ENCODE assay signal across 16 cellular contexts in genomic region chr1:169240449-169241242, GRCh38.
DNase-seq lines count a peak whose midpoint lies in the region; TF ChIP-seq lines count a peak whose summit lies in the region.
"Had no signal": no experiment of that assay in that cellular context is flagged by ENCODE, and none has a peak within 500 bp of the region (broad histone marks: within the 10 kb centered on the region; RNA-seq: fewer than 3 reads in every experiment).

No MANE protein-coding gene starts in this region.

- H2BK5ac ChIP-seq in mesendoderm (ENCODE audit: low read length): no peak overlapping the region

- H3K9me3 Mint-ChIP-seq in activated CD4-positive, alpha-beta memory T cell treated with anti-CD3 and anti-CD28 coated beads, Interleukin-2, amount 10 ng/mL, durations not matched to agents 7 days and 5 days: no peaks in the 10 kb centered on the region
- H3K9me3 Mint-ChIP-seq: H9; natural killer cell treated with Interleukin-12 subunit alpha and Interleukin-12 subunit beta and Interleukin-15 and Interleukin-18, amount 100 ng/mL, for 72 hours; type B pancreatic cell had no signal

- CTCF ChIA-PET in activated CD4-positive, alpha-beta memory T cell treated with anti-CD3 and anti-CD28 coated beads, Interleukin-2, amount 10 ng/mL, durations not matched to agents 7 days and 5 days (lab: Charles Lee): no interaction called here

- H3K9ac ChIP-seq in mesendoderm (ENCODE audit: low read length): no peak overlapping the region

- no peak overlapping the region for H3K4me3 Mint-ChIP-seq in activated CD4-positive, alpha-beta memory T cell treated with anti-CD3 and anti-CD28 coated beads, Interleukin-2, amount 10 ng/mL, durations not matched to agents 7 days and 5 days
- H3K4me3 Mint-ChIP-seq: H9; natural killer cell treated with Interleukin-12 subunit alpha and Interleukin-12 subunit beta and Interleukin-15 and Interleukin-18, amount 100 ng/mL, for 72 hours; type B pancreatic cell had no signal

- H3K4me1 ChIP-seq in mesendoderm (ENCODE audit: control insufficient read depth, low read depth, low read length): no peaks in the 10 kb centered on the region

- no peaks in the 10 kb centered on the region for H3K79me2 ChIP-seq in mesendoderm (ENCODE audit: control insufficient read depth, insufficient read depth, low read length)

- H3K4me3 ChIP-seq in choroid plexus epithelial cell (ENCODE audit: low read depth, low read length) (no peak overlapping the region), mesendoderm (ENCODE audit: low read length) (no peak overlapping the region)
- H3K4me3 ChIP-seq: smooth muscle cell had no signal

- no peaks in the 10 kb centered on the region for H3K79me1 ChIP-seq in mesendoderm (ENCODE audit: low read length)

- H2BK120ac ChIP-seq in mesendoderm (ENCODE audit: low read depth, low read length): no peak overlapping the region

- no peak overlapping the region for H3K4me2 ChIP-seq in mesendoderm (ENCODE audit: low read length)
- H3K4me2 ChIP-seq: smooth muscle cell had no signal

- H3K23ac ChIP-seq in mesendoderm (ENCODE audit: low read length): no peak overlapping the region

- no peak overlapping the region for H4K8ac ChIP-seq in mesendoderm (ENCODE audit: low read depth, low read length)

- POLR2A ChIA-PET in activated CD4-positive, alpha-beta memory T cell treated with anti-CD3 and anti-CD28 coated beads, Interleukin-2, amount 10 ng/mL, durations not matched to agents 7 days and 5 days (lab: Charles Lee): interaction anchor here (0.9 kb wide), 1 partner anchor 9 kb away, joined by 3 read pairs; no protein-coding TSS in a partner anchor

- TF ChIP-seq CTCF in choroid plexus epithelial cell (conservative IDR thresholded peaks at IDR 0.05; ENCODE audit: low read depth, low read length): no peak

- H3K36me3 ChIP-seq in mesendoderm (ENCODE audit: control insufficient read depth, insufficient read depth, low read length): no peaks in the 10 kb centered on the region

- H3K27me3 ChIP-seq in mesendoderm (ENCODE audit: insufficient read depth, low read length, poor library complexity): no peaks in the 10 kb centered on the region

- DNase-seq in NCI-H146 (lab: John Stamatoyannopoulos, UW): peak; percentile 27
- no peak for DNase-seq in NCI-H146 treated with DMSO at 0.1 percent for 48 hours (lab: John Stamatoyannopoulos, UW; ENCODE audit: unreplicated experiment)
- peak; percentile 48 to 62 for DNase-seq in NCI-H1930 (lab: John Stamatoyannopoulos, UW)
- DNase-seq in choroid plexus epithelial cell (ENCODE audit: low read depth): peak; percentile 18
- peak; percentile 17 for DNase-seq in mesendoderm
- no peak for DNase-seq in posterior vena cava (ENCODE audit: low spot score)
- DNase-seq in GM19240 (ENCODE audit: insufficient read length, low spot score): no peak
- no peak for DNase-seq in activated CD4-positive, alpha-beta memory T cell treated with anti-CD3 and anti-CD28 coated beads, Interleukin-2, amount 10 ng/mL, durations not matched to agents 7 days and 5 days
- DNase-seq: 8988T, DMS153, H9, KG1, SHP77 had no signal

- H3K27ac ChIP-seq in mesendoderm (ENCODE audit: low read depth, low read length): no peak overlapping the region

- intact Hi-C loops in posterior vena cava (cut with DNase I): no loop called here

- H3K18ac ChIP-seq in mesendoderm (ENCODE audit: low read length): no peak overlapping the region

- no peak overlapping the region for H3K56ac ChIP-seq in mesendoderm (ENCODE audit: low read length)

- no peaks in the 10 kb centered on the region for H3K27me3 Mint-ChIP-seq in activated CD4-positive, alpha-beta memory T cell treated with anti-CD3 and anti-CD28 coated beads, Interleukin-2, amount 10 ng/mL, durations not matched to agents 7 days and 5 days
- H3K27me3 Mint-ChIP-seq: natural killer cell treated with Interleukin-12 subunit alpha and Interleukin-12 subunit beta and Interleukin-15 and Interleukin-18, amount 100 ng/mL, for 72 hours; type B pancreatic cell had no signal

- 100% methylated on average over 1 of the region's 3 CpGs for WGBS in mesendoderm (ENCODE audit: extremely low coverage, insufficient coverage, low lambda C conversion rate)

- no peak overlapping the region for H4K5ac ChIP-seq in mesendoderm (ENCODE audit: low read length)

- H2BK15ac ChIP-seq in mesendoderm (replicated peaks; ENCODE audit: low read depth): no peak overlapping the region

- H3K27ac Mint-ChIP-seq in activated CD4-positive, alpha-beta memory T cell treated with anti-CD3 and anti-CD28 coated beads, Interleukin-2, amount 10 ng/mL, durations not matched to agents 7 days and 5 days: no peak overlapping the region
- H3K27ac Mint-ChIP-seq: H9; natural killer cell treated with Interleukin-12 subunit alpha and Interleukin-12 subunit beta and Interleukin-15 and Interleukin-18, amount 100 ng/mL, for 72 hours; type B pancreatic cell had no signal

- no peak overlapping the region for H3K4ac ChIP-seq in mesendoderm (ENCODE audit: low read depth, low read length)

- H2AK5ac ChIP-seq in mesendoderm (ENCODE audit: low read length): no peak overlapping the region

- H3K4me1 Mint-ChIP-seq in activated CD4-positive, alpha-beta memory T cell treated with anti-CD3 and anti-CD28 coated beads, Interleukin-2, amount 10 ng/mL, durations not matched to agents 7 days and 5 days: no peaks in the 10 kb centered on the region

- no peaks in the 10 kb centered on the region for H3K36me3 Mint-ChIP-seq in activated CD4-positive, alpha-beta memory T cell treated with anti-CD3 and anti-CD28 coated beads, Interleukin-2, amount 10 ng/mL, durations not matched to agents 7 days and 5 days (ENCODE audit: low read depth)
- H3K36me3 Mint-ChIP-seq: natural killer cell treated with Interleukin-12 subunit alpha and Interleukin-12 subunit beta and Interleukin-15 and Interleukin-18, amount 100 ng/mL, for 72 hours; type B pancreatic cell had no signal

Comparison
In these comparisons a context has a peak if more than half of its experiments do, and no peak if none do; other contexts are left out.
1. DNase-seq: peak in NCI-H146 (single experiment), NCI-H1930 (2 of 2), choroid plexus epithelial cell (single experiment) and mesendoderm (single experiment); none in NCI-H146 treated with DMSO at 0.1 percent for 48 hours (single experiment), posterior vena cava (single experiment), GM19240 (single experiment) and activated CD4-positive, alpha-beta memory T cell treated with anti-CD3 and anti-CD28 coated beads, Interleukin-2, amount 10 ng/mL, durations not matched to agents 7 days and 5 days (single experiment).